In the genomic region with DNA sequence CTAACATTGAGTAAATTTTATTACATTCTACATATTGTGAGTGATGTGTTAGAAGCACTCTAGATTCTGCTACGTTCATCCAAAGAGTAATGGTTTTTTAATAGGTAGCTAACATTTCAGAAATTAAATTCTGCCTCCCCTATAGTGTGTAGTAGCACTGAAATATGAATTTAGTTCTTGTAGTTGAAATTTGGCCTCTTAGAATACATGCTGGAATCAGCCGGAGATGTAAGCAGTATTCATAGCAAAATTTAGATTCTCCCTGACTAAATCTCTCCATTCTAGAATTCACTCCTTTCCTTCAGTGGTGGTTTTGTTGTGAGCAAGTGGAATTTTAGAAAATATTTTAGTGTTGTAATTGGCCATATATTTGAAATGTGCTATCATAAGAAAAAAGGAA, we compare ENCODE assay signal across 1 cellular context.
TF ChIP-seq lines count a peak whose summit lies in the region.

No MANE protein-coding gene starts in this region.

TF ChIP-seq in GM12878, 131 proteins besides CTCF, POLR2A, EP300 and RAD21:
- no peak for TF ChIP-seq CUX1 (IDR thresholded peaks at IDR 0.05; ENCODE audit: insufficient replicate concordance, low read depth, low read length)
- no peak for TF ChIP-seq TARDBP (IDR thresholded peaks at IDR 0.05; ENCODE audit: borderline replicate concordance)
- no peak for TF ChIP-seq FOXM1 (IDR thresholded peaks at IDR 0.05; ENCODE audit: low read depth, low read length)
- TF ChIP-seq, protein P1, sequence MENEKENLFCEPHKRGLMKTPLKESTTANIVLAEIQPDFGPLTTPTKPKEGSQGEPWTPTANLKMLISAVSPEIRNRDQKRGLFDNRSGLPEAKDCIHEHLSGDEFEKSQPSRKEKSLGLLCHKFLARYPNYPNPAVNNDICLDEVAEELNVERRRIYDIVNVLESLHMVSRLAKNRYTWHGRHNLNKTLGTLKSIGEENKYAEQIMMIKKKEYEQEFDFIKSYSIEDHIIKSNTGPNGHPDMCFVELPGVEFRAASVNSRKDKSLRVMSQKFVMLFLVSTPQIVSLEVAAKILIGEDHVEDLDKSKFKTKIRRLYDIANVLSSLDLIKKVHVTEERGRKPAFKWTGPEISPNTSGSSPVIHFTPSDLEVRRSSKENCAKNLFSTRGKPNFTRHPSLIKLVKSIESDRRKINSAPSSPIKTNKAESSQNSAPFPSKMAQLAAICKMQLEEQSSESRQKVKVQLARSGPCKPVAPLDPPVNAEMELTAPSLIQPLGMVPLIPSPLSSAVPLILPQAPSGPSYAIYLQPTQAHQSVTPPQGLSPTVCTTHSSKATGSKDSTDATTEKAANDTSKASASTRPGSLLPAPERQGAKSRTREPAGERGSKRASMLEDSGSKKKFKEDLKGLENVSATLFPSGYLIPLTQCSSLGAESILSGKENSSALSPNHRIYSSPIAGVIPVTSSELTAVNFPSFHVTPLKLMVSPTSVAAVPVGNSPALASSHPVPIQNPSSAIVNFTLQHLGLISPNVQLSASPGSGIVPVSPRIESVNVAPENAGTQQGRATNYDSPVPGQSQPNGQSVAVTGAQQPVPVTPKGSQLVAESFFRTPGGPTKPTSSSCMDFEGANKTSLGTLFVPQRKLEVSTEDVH (IDR thresholded peaks at IDR 0.05; ENCODE audit: low read depth, partially characterized antibody), result no peak
- TF ChIP-seq ZNF274 (IDR thresholded peaks at IDR 0.05; ENCODE audit: insufficient read depth, insufficient read length), result no peak
- no peak for TF ChIP-seq NBN (IDR thresholded peaks at IDR 0.05)
- TF ChIP-seq, protein P2, sequence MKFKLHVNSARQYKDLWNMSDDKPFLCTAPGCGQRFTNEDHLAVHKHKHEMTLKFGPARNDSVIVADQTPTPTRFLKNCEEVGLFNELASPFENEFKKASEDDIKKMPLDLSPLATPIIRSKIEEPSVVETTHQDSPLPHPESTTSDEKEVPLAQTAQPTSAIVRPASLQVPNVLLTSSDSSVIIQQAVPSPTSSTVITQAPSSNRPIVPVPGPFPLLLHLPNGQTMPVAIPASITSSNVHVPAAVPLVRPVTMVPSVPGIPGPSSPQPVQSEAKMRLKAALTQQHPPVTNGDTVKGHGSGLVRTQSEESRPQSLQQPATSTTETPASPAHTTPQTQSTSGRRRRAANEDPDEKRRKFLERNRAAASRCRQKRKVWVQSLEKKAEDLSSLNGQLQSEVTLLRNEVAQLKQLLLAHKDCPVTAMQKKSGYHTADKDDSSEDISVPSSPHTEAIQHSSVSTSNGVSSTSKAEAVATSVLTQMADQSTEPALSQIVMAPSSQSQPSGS (IDR thresholded peaks at IDR 0.05; ENCODE audit: low read length), result no peak
- no peak for TF ChIP-seq POU2F2 (IDR thresholded peaks at IDR 0.05; ENCODE audit: borderline replicate concordance, low read depth, low read length)
- TF ChIP-seq SPI1 (IDR thresholded peaks at IDR 0.05; ENCODE audit: borderline replicate concordance, insufficient read depth, low read depth, low read length), result no peak
- TF ChIP-seq MLLT1 (IDR thresholded peaks at IDR 0.05), result no peak
- no peak for TF ChIP-seq YY1 (IDR thresholded peaks at IDR 0.05; ENCODE audit: low read depth, low read length)
